In the genomic region with DNA sequence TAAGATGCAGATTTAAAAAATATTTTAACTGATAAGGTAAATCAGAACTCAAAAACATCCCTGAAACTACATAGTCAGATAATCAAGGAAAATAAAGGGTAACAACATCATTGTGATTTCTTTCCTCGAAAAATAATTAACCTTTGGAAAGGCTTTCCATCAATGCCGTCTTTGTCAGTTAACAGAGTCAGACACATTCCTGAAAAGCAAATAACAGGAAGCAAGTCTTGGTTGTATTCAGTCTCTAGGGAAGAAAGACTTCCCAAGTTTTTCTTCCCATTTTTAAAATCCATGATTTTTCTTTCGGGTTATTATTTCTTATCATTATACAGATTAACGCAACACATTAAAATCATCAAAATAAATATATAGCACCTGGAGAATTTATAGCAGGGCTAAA, we compare ENCODE assay signal across 15 cellular contexts.
DNase-seq lines count a peak whose midpoint lies in the region; TF ChIP-seq lines count a peak whose summit lies in the region.
"Had no signal": no experiment of that assay in that cellular context is flagged by ENCODE, and none has a peak within 500 bp of the region (broad histone marks: within the 10 kb centered on the region; RNA-seq: fewer than 3 reads in every experiment).

No MANE protein-coding gene starts in this region.

- H3K36me3 ChIP-seq in neural cell (ENCODE audit: insufficient read depth, low read length) = no peaks in the 10 kb centered on the region

- H3K79me2 ChIP-seq in neural cell (replicated peaks; ENCODE audit: insufficient read depth, low read length) = no peaks in the 10 kb centered on the region

- in situ Hi-C loops in SK-MEL-5 (cut with HindIII; ENCODE audit: low pct_unique_long_range_greater_than_20kb, low sequenced_read_pairs) = no loop called here

- H3K4me2 ChIP-seq in neural cell (ENCODE audit: low read length) = no peak overlapping the region

- peak; percentile 21 for TF ChIP-seq EP300 in neural cell (conservative IDR thresholded peaks at IDR 0.05; ENCODE audit: poor library complexity, severe bottlenecking)

- H3K9me3 ChIP-seq in neural cell (ENCODE audit: low read length) = no peaks in the 10 kb centered on the region

- no peak overlapping the region for H2AFZ ChIP-seq in neural cell (ENCODE audit: low read depth, low read length)

- no peak overlapping the region for H3K4me3 ChIP-seq in neural cell (ENCODE audit: low read length)

- no peaks in the 10 kb centered on the region for H4K20me1 ChIP-seq in neural cell (ENCODE audit: insufficient read depth)

- H3K27me3 ChIP-seq in neural cell (ENCODE audit: insufficient read depth, low read depth, low read length) = no peaks in the 10 kb centered on the region

- TF ChIP-seq RAD21 in neural cell (conservative IDR thresholded peaks at IDR 0.05) = no peak

- H3F3A ChIP-seq in neural cell (ENCODE audit: insufficient read depth, low read length, poor library complexity, severe bottlenecking) = no peaks in the 10 kb centered on the region

- H3K27ac ChIP-seq in neural cell (ENCODE audit: low read length) = no peak overlapping the region

- H3K9me2 ChIP-seq in neural cell (ENCODE audit: insufficient read depth, low read length) = no peaks in the 10 kb centered on the region

- no peak overlapping the region for H3K9ac ChIP-seq in neural cell (ENCODE audit: low read length)

- no peak for TF ChIP-seq CTCF in neural cell (IDR thresholded peaks at IDR 0.05; ENCODE audit: poor library complexity, severe bottlenecking)

- DNase-seq in SK-MEL-5 (ENCODE audit: low read depth, low spot score) (peak; percentile 35), foreskin melanocyte (peak; percentile 50), HuH-7.5 (ENCODE audit: low spot score) (no peak), NCI-H2227 treated with DMSO at 0.1 percent for 48 hours (lab: John Stamatoyannopoulos, UW) (no peak), activated gamma-delta T cell treated with Interleukin-2 at 50 U/mL for 16 hours (no peak)
- DNase-seq in activated CD8-positive, alpha-beta memory T cell treated with anti-CD3 and anti-CD28 coated beads, Interleukin-2, amount 50 U/mL, for 48 hours = no peak
- DNase-seq: C1 segment of cervical spinal cord; CD4-positive, alpha-beta T cell; COR-L47; DMS153; DMS79 treated with DMSO at 0.1 percent for 48 hours; EL; GOT3; H9 had no signal

TF ChIP-seq in neural cell, 6 proteins besides CTCF, POLR2A, EP300 and RAD21:
- TF ChIP-seq, protein P1, sequence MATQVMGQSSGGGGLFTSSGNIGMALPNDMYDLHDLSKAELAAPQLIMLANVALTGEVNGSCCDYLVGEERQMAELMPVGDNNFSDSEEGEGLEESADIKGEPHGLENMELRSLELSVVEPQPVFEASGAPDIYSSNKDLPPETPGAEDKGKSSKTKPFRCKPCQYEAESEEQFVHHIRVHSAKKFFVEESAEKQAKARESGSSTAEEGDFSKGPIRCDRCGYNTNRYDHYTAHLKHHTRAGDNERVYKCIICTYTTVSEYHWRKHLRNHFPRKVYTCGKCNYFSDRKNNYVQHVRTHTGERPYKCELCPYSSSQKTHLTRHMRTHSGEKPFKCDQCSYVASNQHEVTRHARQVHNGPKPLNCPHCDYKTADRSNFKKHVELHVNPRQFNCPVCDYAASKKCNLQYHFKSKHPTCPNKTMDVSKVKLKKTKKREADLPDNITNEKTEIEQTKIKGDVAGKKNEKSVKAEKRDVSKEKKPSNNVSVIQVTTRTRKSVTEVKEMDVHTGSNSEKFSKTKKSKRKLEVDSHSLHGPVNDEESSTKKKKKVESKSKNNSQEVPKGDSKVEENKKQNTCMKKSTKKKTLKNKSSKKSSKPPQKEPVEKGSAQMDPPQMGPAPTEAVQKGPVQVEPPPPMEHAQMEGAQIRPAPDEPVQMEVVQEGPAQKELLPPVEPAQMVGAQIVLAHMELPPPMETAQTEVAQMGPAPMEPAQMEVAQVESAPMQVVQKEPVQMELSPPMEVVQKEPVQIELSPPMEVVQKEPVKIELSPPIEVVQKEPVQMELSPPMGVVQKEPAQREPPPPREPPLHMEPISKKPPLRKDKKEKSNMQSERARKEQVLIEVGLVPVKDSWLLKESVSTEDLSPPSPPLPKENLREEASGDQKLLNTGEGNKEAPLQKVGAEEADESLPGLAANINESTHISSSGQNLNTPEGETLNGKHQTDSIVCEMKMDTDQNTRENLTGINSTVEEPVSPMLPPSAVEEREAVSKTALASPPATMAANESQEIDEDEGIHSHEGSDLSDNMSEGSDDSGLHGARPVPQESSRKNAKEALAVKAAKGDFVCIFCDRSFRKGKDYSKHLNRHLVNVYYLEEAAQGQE (IDR thresholded peaks at IDR 0.05; ENCODE audit: borderline replicate concordance) = peak; percentile 90
- no peak for TF ChIP-seq TAF1 (IDR thresholded peaks at IDR 0.05; ENCODE audit: low read depth)

Comparison
In these comparisons a context has a peak if more than half of its experiments do, and no peak if none do; other contexts are left out.
1. DNase-seq: peak in SK-MEL-5 (single experiment) and foreskin melanocyte (single experiment); none in activated CD8-positive, alpha-beta memory T cell treated with anti-CD3 and anti-CD28 coated beads, Interleukin-2, amount 50 U/mL, for 48 hours (single experiment), HuH-7.5 (single experiment), NCI-H2227 treated with DMSO at 0.1 percent for 48 hours (single experiment) and activated gamma-delta T cell treated with Interleukin-2 at 50 U/mL for 16 hours (single experiment).